In the genomic region with DNA sequence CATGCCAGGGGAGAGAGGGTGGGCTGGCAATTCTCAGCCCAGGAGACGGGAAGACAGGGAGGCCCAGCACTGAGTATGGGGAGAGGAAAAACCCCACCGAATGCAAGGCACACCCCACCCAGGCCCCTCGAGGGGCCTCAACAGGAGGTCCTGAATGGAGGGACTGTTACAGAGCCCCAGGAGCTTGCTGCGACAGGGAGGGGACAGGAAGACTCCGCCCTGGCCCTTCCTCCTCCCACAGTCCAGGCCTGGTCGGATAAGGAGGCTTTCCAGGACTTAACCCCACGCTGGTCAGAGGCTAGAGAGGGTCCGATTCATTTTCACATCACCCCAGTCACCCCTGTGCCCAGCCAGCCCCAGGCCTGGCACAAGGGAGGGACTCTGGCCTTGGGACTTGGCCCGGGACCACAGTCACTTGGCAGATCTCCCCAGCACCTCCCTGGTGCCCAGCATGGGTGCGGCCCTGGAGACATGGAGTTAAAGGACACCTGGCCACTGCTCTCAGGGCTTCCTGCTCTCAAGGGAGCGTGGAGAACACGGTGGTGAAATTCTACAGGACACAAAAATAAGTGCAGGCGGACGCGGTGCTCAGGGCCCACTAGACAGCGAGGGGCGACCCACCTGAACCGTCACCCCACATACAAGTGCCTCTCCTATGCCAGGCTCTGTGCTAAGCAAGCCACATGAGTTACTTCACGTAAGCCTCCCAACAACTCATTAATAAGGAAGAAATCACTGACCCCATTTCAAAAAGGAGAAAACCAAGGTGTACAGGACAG, we compare ENCODE assay signal across 8 cellular contexts. TPM values are rescaled to one million over a fixed set of nuclear protein-coding genes. Genes with fewer than 3 reads are reported as not detected.
DNase-seq lines count a peak whose midpoint lies in the region; ATAC-seq, FAIRE-seq and TF ChIP-seq lines count a peak whose summit lies in the region.

No MANE protein-coding gene starts in this region.

- H3K36me3 Mint-ChIP-seq in T-helper 2 cell treated with Interferon-gamma antibody and Interleukin-4, amounts not matched to agents 5 μg/mL and 100 μg/mL, for 36 hours (ENCODE audit: low read depth) = peaks cover 10% of the 10 kb centered on the region
- H3K36me3 Mint-ChIP-seq in activated B cell treated with CpG ODN at 0.5 μM for 24 hours (ENCODE audit: low read depth) = no peaks in the 10 kb centered on the region

- H3K4me3 ChIP-seq in rectal smooth muscle tissue (ENCODE audit: low read length) = peak overlapping the region; percentile 76

- POLR2A ChIA-PET in activated B cell treated with CpG ODN at 0.5 μM for 24 hours (lab: Charles Lee) = no interaction called here

- H3K9me3 Mint-ChIP-seq in T-helper 2 cell treated with Interferon-gamma antibody and Interleukin-4, amounts not matched to agents 5 μg/mL and 100 μg/mL, for 36 hours = no peaks in the 10 kb centered on the region
- no peaks in the 10 kb centered on the region for H3K9me3 Mint-ChIP-seq in activated B cell treated with CpG ODN at 0.5 μM for 24 hours

- H3K4me1 ChIP-seq in rectal smooth muscle tissue (ENCODE audit: control insufficient read depth, insufficient read depth, low read length) = peaks cover 19% of the 10 kb centered on the region

- no peak for FAIRE-seq in GM12891 (lab: Jason Lieb, UNC)

- intact Hi-C loops in activated B cell treated with CpG ODN at 0.5 μM for 24 hours (cut with micrococcal nuclease) (loop anchor here (5.0 kb wide), 2 partner anchors 45 to 345 kb away; a partner anchor contains a TSS), Right ventricle myocardium superior (cut with DNase I) (no loop called here)

- peak overlapping the region; percentile 87 for H3K4me3 Mint-ChIP-seq in T-helper 2 cell treated with Interferon-gamma antibody and Interleukin-4, amounts not matched to agents 5 μg/mL and 100 μg/mL, for 36 hours
- peak overlapping the region; percentile 64 for H3K4me3 Mint-ChIP-seq in activated B cell treated with CpG ODN at 0.5 μM for 24 hours

- TF ChIP-seq CTCF in activated B cell treated with CpG ODN at 0.5 μM for 24 hours (IDR thresholded peaks at IDR 0.05) = no peak

- H3K9ac ChIP-seq in rectal smooth muscle tissue (ENCODE audit: low read length) = peak overlapping the region; percentile 76

- no peaks in the 10 kb centered on the region for H3K27me3 Mint-ChIP-seq in T-helper 2 cell treated with Interferon-gamma antibody and Interleukin-4, amounts not matched to agents 5 μg/mL and 100 μg/mL, for 36 hours (ENCODE audit: low read depth)
- H3K27me3 Mint-ChIP-seq in activated B cell treated with CpG ODN at 0.5 μM for 24 hours = peaks cover 4% of the 10 kb centered on the region

- no peak for DNase-seq in T-helper 2 cell treated with Interferon-gamma antibody and Interleukin-4, amounts not matched to agents 5 μg/mL and 100 μg/mL, for 36 hours (ENCODE audit: low spot score)
- DNase-seq in T-helper 2 cell (no peak), activated B cell treated with CpG ODN at 0.5 μM for 24 hours (no peak), Right ventricle myocardium superior (peak; percentile 75), GM12891 (ENCODE audit: insufficient read length, low spot score) (no peak)

- peak overlapping the region; percentile 47 for H3K27ac Mint-ChIP-seq in T-helper 2 cell treated with Interferon-gamma antibody and Interleukin-4, amounts not matched to agents 5 μg/mL and 100 μg/mL, for 36 hours
- no peak overlapping the region for H3K27ac Mint-ChIP-seq in activated B cell treated with CpG ODN at 0.5 μM for 24 hours

- no peaks in the 10 kb centered on the region for H3K27me3 ChIP-seq in rectal smooth muscle tissue (ENCODE audit: control insufficient read depth, insufficient read depth, low read length)

- no peaks in the 10 kb centered on the region for H3K36me3 ChIP-seq in rectal smooth muscle tissue (ENCODE audit: control insufficient read depth, insufficient read depth, low read length)

- ATAC-seq in activated B cell treated with CpG ODN at 0.5 μM for 24 hours (ENCODE audit: low read depth) = no peak
- peak; percentile 67 for ATAC-seq in Right ventricle myocardium superior (ENCODE audit: poor library complexity)
- no peak for ATAC-seq in HG02870 (IDR thresholded peaks at IDR 0.05; ENCODE audit: unreplicated experiment)
- ATAC-seq in HG03175 (IDR thresholded peaks at IDR 0.05; ENCODE audit: unreplicated experiment) = no peak

- H3K4me1 Mint-ChIP-seq in T-helper 2 cell treated with Interferon-gamma antibody and Interleukin-4, amounts not matched to agents 5 μg/mL and 100 μg/mL, for 36 hours (ENCODE audit: low read depth) = peaks cover 26% of the 10 kb centered on the region
- peaks cover 11% of the 10 kb centered on the region for H3K4me1 Mint-ChIP-seq in activated B cell treated with CpG ODN at 0.5 μM for 24 hours

- H3K27ac ChIP-seq in rectal smooth muscle tissue (ENCODE audit: low read depth, low read length) = peak overlapping the region; percentile 62

- TF ChIP-seq POLR2A in GM12891 (IDR thresholded peaks at IDR 0.05; ENCODE audit: low read depth, low read length) = no peak

- CTCF ChIA-PET in activated B cell treated with CpG ODN at 0.5 μM for 24 hours (lab: Charles Lee) = interaction anchor here (1.1 kb wide), 1 partner anchor 23 kb away, joined by 3 read pairs; no protein-coding TSS in a partner anchor

TF ChIP-seq in GM12891, 5 proteins besides CTCF, POLR2A, EP300 and RAD21:
- TF ChIP-seq SPI1 (IDR thresholded peaks at IDR 0.05; ENCODE audit: low read depth, low read length) (no peak), POU2F2 (IDR thresholded peaks at IDR 0.05; ENCODE audit: low read depth, low read length) (no peak), POLR2AphosphoS5 (IDR thresholded peaks at IDR 0.05; ENCODE audit: low read depth, low read length) (no peak), PAX5 (IDR thresholded peaks at IDR 0.05; ENCODE audit: insufficient read depth, low read length, severe bottlenecking) (no peak), TAF1 (IDR thresholded peaks at IDR 0.05; ENCODE audit: low read depth, low read length) (no peak)

RNA-seq across cellular contexts. Expression of a gene that starts 44.8 kb away (rescaled TPM):
- total RNA-seq in activated B cell treated with CpG ODN at 0.5 μM for 24 hours = 0.20 and 0.73 TPM in 2 replicates
- total RNA-seq in Right ventricle myocardium superior = 50.9 TPM
- 0.59 TPM for polyA plus RNA-seq in GM12891 (2012; ENCODE audit: low read depth, missing spikeins)

Comparison
In these comparisons a context has a peak if more than half of its experiments do, and no peak if none do; other contexts are left out.
1. RNA of a gene that starts 44.8 kb away (total RNA-seq): 50.9 TPM in Right ventricle myocardium superior (single experiment); 0.20 to 0.73 TPM in activated B cell treated with CpG ODN at 0.5 μM for 24 hours; every median in the first group is over 10 times any median in the second.